In the genomic region with DNA sequence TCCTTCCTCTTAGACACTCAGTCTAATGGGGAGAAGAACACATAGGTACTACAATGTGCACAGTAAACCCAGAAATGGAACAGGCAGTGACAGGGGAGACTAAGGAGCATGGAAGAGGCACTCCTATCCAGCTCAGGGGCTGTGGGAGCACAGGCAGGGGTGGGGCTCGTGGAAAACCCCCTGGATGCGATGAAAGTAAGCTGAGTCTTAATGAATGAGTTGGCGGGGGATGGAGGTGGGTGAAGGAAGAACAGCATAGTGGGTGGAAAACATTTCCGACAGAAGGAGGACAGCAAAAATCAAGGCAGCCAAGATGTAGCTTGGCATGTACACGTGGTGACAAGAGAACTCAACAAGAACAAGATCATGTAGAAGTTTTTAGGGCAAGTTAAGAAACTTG, we compare ENCODE assay signal across 26 cellular contexts.
"Had no signal": no experiment of that assay in that cellular context is flagged by ENCODE, and none has a peak within 500 bp of the region (broad histone marks: within the 10 kb centered on the region; RNA-seq: fewer than 3 reads in every experiment).

No MANE protein-coding gene starts in this region.

- H3K9me3 ChIP-seq: colonic mucosa, esophagus muscularis mucosa, esophagus squamous epithelium, gastrocnemius medialis, gastroesophageal sphincter, heart left ventricle, heart right ventricle had no signal

- H3K27ac Mint-ChIP-seq: dendritic cell treated with granulocyte-macrophage colony-stimulating factor and Interleukin-4, amounts not matched to agents 40 ng/mL and 50 ng/mL, for 4 days; effector memory CD8-positive, alpha-beta T cell; endodermal cell had no signal

- H3K27me3 ChIP-seq: colonic mucosa, dorsolateral prefrontal cortex, esophagus muscularis mucosa, esophagus squamous epithelium, gastrocnemius medialis, gastroesophageal sphincter, heart left ventricle had no signal

- H3K9me3 Mint-ChIP-seq: dendritic cell treated with granulocyte-macrophage colony-stimulating factor and Interleukin-4, amounts not matched to agents 40 ng/mL and 50 ng/mL, for 4 days; endodermal cell had no signal

- DNase-seq: colonic mucosa; cortex of kidney; effector CD4-positive, alpha-beta T cell; effector CD8-positive, alpha-beta T cell; effector memory CD4-positive, alpha-beta T cell; effector memory CD8-positive, alpha-beta T cell; endodermal cell; erythroblast; esophagus squamous epithelium; foreskin melanocyte; gastrocnemius medialis; glutamatergic neuron; heart left ventricle; heart right ventricle had no signal

- H3K36me3 ChIP-seq: colonic mucosa, esophagus muscularis mucosa, esophagus squamous epithelium, gastrocnemius medialis, gastroesophageal sphincter, heart left ventricle, heart right ventricle had no signal

- H3K4me1 ChIP-seq: colonic mucosa, esophagus muscularis mucosa, esophagus squamous epithelium, foreskin keratinocyte, gastroesophageal sphincter had no signal

- H3K4me1 Mint-ChIP-seq: endodermal cell had no signal

- FAIRE-seq: colon, endometrium, endothelial cell of umbilical vein, frontal cortex had no signal

- H3K27ac ChIP-seq: colonic mucosa, coronary artery, epithelial cell of prostate, esophagus muscularis mucosa, esophagus squamous epithelium, foreskin keratinocyte, gastrocnemius medialis, gastroesophageal sphincter, heart left ventricle, heart right ventricle had no signal

- ATAC-seq: effector memory CD8-positive, alpha-beta T cell; esophagus mucosa; gastrocnemius medialis; gastroesophageal sphincter; heart left ventricle; heart right ventricle had no signal

- H3K4me3 Mint-ChIP-seq: dendritic cell treated with granulocyte-macrophage colony-stimulating factor and Interleukin-4, amounts not matched to agents 40 ng/mL and 50 ng/mL, for 4 days; effector memory CD8-positive, alpha-beta T cell; endodermal cell had no signal

- H3K4me3 ChIP-seq: colonic mucosa, coronary artery, dorsolateral prefrontal cortex, esophagus muscularis mucosa, esophagus squamous epithelium, gastrocnemius medialis, gastroesophageal sphincter, heart left ventricle, heart right ventricle had no signal
